14 cellular contexts compared by ENCODE assay signal in the genomic region with DNA sequence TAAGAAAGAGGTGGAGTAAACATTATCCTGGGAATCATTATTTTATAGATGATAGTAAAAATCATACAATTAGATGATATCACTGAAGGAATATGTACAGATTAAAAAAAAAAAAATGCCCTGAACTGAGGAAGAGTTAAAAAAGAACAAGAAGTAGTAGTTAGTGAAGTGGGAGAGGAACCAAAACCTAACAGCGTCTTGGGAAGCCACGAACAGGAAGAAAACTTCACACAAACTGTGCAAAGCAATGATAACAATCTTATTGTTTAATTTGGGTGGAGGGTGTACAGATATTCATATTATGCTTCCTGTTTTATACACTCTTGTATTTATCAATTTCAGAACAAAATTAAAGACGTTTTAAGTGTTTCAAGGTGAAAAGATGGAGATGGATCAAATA. TPM values are rescaled to one million over a fixed set of nuclear protein-coding genes. Genes with fewer than 3 reads are reported as not detected.
DNase-seq lines count a peak whose midpoint lies in the region; ATAC-seq, FAIRE-seq and TF ChIP-seq lines count a peak whose summit lies in the region.
"Had no signal": no experiment of that assay in that cellular context is flagged by ENCODE, and none has a peak within 500 bp of the region (broad histone marks: within the 10 kb centered on the region; RNA-seq: fewer than 3 reads in every experiment).

No MANE protein-coding gene starts in this region.

- no peaks in the 10 kb centered on the region for H3K9me3 ChIP-seq in CD4-positive, alpha-beta T cell (ENCODE audit: control insufficient read depth, low read length)
- H3K9me3 ChIP-seq: tibial artery had no signal

- H3K36me3 Mint-ChIP-seq in CD4-positive, alpha-beta T cell (ENCODE audit: low read depth): peaks cover 41% of the 10 kb centered on the region
- H3K36me3 Mint-ChIP-seq in activated CD4-positive, alpha-beta memory T cell treated with anti-CD3 and anti-CD28 coated beads, Interleukin-2, amount 10 ng/mL, durations not matched to agents 7 days and 5 days (ENCODE audit: low read depth): peaks cover 51% of the 10 kb centered on the region

- FAIRE-seq in GM18507 (lab: Jason Lieb, UNC): peak; percentile 59

- CTCF ChIA-PET in CD4-positive, alpha-beta T cell (lab: Charles Lee): no interaction called here
- CTCF ChIA-PET in activated CD4-positive, alpha-beta memory T cell treated with anti-CD3 and anti-CD28 coated beads, Interleukin-2, amount 10 ng/mL, durations not matched to agents 7 days and 5 days (lab: Charles Lee): no interaction called here

- intact Hi-C loops in CD4-positive, alpha-beta T cell (cut with DNase I, micrococcal nuclease): loop anchor here (5.0 to 10.0 kb wide), 5 partner anchors 114 to 1664 kb away; partner anchors contain the start of genes ATL2 (in 1 of the 2), CEBPZ (in 1 of the 2), CEBPZOS (in 1 of the 2) and NDUFAF7 (in 1 of the 2)

- no peaks in the 10 kb centered on the region for H3K27me3 ChIP-seq in CD4-positive, alpha-beta T cell (ENCODE audit: control insufficient read depth, insufficient read depth, low read length)
- H3K27me3 ChIP-seq: tibial artery had no signal

- no peaks in the 10 kb centered on the region for H3K27me3 Mint-ChIP-seq in CD4-positive, alpha-beta T cell
- H3K27me3 Mint-ChIP-seq in activated CD4-positive, alpha-beta memory T cell treated with anti-CD3 and anti-CD28 coated beads, Interleukin-2, amount 10 ng/mL, durations not matched to agents 7 days and 5 days: no peaks in the 10 kb centered on the region

- TF ChIP-seq CTCF in CD4-positive, alpha-beta T cell (IDR thresholded peaks at IDR 0.05): no peak

- no peaks in the 10 kb centered on the region for H3K9me3 Mint-ChIP-seq in CD4-positive, alpha-beta T cell
- no peaks in the 10 kb centered on the region for H3K9me3 Mint-ChIP-seq in activated CD4-positive, alpha-beta memory T cell treated with anti-CD3 and anti-CD28 coated beads, Interleukin-2, amount 10 ng/mL, durations not matched to agents 7 days and 5 days

- no peak overlapping the region for H3K27ac ChIP-seq in CD4-positive, alpha-beta T cell (ENCODE audit: low read depth, low read length)
- H3K27ac ChIP-seq: tibial artery, WERI-Rb-1 had no signal

- H3K4me3 Mint-ChIP-seq in CD4-positive, alpha-beta T cell: peak overlapping the region; percentile 63
- peak overlapping the region; percentile 30 for H3K4me3 Mint-ChIP-seq in activated CD4-positive, alpha-beta memory T cell treated with anti-CD3 and anti-CD28 coated beads, Interleukin-2, amount 10 ng/mL, durations not matched to agents 7 days and 5 days

- peak overlapping the region; percentile 74 for H3K27ac Mint-ChIP-seq in CD4-positive, alpha-beta T cell
- H3K27ac Mint-ChIP-seq in activated CD4-positive, alpha-beta memory T cell treated with anti-CD3 and anti-CD28 coated beads, Interleukin-2, amount 10 ng/mL, durations not matched to agents 7 days and 5 days: peak overlapping the region; percentile 66

- ATAC-seq in CD4-positive, alpha-beta T cell (ENCODE audit: poor library complexity): no peak
- no peak for ATAC-seq in HG02870 (IDR thresholded peaks at IDR 0.05; ENCODE audit: unreplicated experiment)
- ATAC-seq in activated CD4-positive, CD25-positive, alpha-beta regulatory T cell treated with anti-CD3 and anti-CD28 coated beads, Interleukin-2, amount 50 U/mL, for 24 hours: no peak

- POLR2A ChIA-PET in CD4-positive, alpha-beta T cell (lab: Charles Lee): no interaction called here
- POLR2A ChIA-PET in activated CD4-positive, alpha-beta memory T cell treated with anti-CD3 and anti-CD28 coated beads, Interleukin-2, amount 10 ng/mL, durations not matched to agents 7 days and 5 days (lab: Charles Lee): no interaction called here

- DNase-seq in CD4-positive, alpha-beta T cell: no peak
- DNase-seq in GM18507 (ENCODE audit: extremely low spot score, insufficient read length, low read depth) (no peak), medulla oblongata (ENCODE audit: extremely low spot score) (peak; percentile 39), DMS53 (lab: John Stamatoyannopoulos, UW) (no peak), DMS 273 (lab: John Stamatoyannopoulos, UW; ENCODE audit: unreplicated experiment) (no peak)
- DNase-seq in activated CD4-positive, alpha-beta memory T cell treated with anti-CD3 and anti-CD28 coated beads, Interleukin-2, amount 10 ng/mL, durations not matched to agents 7 days and 5 days: no peak
- DNase-seq: activated effector memory CD4-positive, alpha-beta T cell treated with anti-CD3 and anti-CD28 coated beads, Interleukin-2, amount 50 U/mL, for 16 hours; NCI-H146; NCI-H524; SHP77; tibial artery; WERI-Rb-1 had no signal

- peaks cover 30% of the 10 kb centered on the region for H3K4me1 Mint-ChIP-seq in CD4-positive, alpha-beta T cell (ENCODE audit: low read depth)
- H3K4me1 Mint-ChIP-seq in activated CD4-positive, alpha-beta memory T cell treated with anti-CD3 and anti-CD28 coated beads, Interleukin-2, amount 10 ng/mL, durations not matched to agents 7 days and 5 days: peaks cover 44% of the 10 kb centered on the region

RNA-seq across cellular contexts. Expression of gene HEATR5B, which starts 3.5 kb away (rescaled TPM):
- 10 to 100 TPM; 23.4 to 23.9 TPM for total RNA-seq in CD4-positive, alpha-beta T cell
- 10 to 100 TPM; 18.3 to 19.3 TPM for total RNA-seq in activated CD4-positive, alpha-beta memory T cell treated with anti-CD3 and anti-CD28 coated beads, Interleukin-2, amount 10 ng/mL, durations not matched to agents 7 days and 5 days

RNA-seq across cellular contexts. Expression of gene GPATCH11, which starts 3.6 kb away (rescaled TPM):
- total RNA-seq in CD4-positive, alpha-beta T cell: 1 to 10 TPM; 4.0 to 4.1 TPM
- total RNA-seq in activated CD4-positive, alpha-beta memory T cell treated with anti-CD3 and anti-CD28 coated beads, Interleukin-2, amount 10 ng/mL, durations not matched to agents 7 days and 5 days: 1 to 10 TPM; 9.0 to 9.2 TPM
